Comparison of ENCODE assay signal across 1 cellular context in the genomic region with DNA sequence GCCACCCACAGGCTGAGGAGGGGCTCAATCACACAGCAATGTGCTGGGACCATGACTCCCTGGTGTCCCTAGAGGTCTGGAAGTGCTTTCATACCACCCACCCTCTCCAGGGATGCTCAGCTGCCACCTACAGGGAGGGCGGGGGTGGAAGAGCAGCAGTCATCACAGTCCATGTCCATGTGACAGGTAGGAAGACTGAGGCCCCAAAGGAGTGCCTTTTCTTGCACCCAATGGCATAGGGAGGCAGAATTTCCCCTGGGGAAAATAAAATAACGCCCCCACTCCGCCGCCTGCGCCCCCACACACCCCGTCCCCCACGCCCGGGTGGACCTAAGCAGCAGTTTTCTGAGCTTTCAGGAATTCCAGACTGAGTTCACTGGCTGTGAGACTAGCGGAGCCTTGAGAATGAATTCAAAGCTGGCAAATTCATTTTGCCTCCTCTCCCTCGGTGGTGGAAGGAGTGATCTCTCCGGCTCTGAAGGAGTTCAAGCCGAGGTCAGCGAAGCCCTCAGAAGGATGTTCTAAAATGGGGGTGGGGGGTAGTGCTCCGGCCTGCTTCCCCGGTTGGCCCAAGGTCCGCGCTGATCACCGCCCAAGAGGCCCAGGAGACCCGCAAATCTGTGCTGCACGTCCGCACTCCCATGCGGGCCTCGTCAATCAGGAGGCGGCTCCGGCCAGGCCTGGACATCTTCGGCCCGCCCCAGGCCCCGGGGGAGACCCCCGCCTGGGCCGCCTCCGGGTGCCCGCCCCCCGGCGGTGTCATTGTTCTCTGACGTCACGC.
A peak's percentile ranks its signal among the peaks of the same experiment; 100 is the strongest.
TF ChIP-seq lines count a peak whose summit lies in the region.

No MANE protein-coding gene starts in this region.

TF ChIP-seq in HepG2, 621 proteins besides CTCF, POLR2A, EP300 and RAD21 (continued from another document):
- TF ChIP-seq, protein P1, sequence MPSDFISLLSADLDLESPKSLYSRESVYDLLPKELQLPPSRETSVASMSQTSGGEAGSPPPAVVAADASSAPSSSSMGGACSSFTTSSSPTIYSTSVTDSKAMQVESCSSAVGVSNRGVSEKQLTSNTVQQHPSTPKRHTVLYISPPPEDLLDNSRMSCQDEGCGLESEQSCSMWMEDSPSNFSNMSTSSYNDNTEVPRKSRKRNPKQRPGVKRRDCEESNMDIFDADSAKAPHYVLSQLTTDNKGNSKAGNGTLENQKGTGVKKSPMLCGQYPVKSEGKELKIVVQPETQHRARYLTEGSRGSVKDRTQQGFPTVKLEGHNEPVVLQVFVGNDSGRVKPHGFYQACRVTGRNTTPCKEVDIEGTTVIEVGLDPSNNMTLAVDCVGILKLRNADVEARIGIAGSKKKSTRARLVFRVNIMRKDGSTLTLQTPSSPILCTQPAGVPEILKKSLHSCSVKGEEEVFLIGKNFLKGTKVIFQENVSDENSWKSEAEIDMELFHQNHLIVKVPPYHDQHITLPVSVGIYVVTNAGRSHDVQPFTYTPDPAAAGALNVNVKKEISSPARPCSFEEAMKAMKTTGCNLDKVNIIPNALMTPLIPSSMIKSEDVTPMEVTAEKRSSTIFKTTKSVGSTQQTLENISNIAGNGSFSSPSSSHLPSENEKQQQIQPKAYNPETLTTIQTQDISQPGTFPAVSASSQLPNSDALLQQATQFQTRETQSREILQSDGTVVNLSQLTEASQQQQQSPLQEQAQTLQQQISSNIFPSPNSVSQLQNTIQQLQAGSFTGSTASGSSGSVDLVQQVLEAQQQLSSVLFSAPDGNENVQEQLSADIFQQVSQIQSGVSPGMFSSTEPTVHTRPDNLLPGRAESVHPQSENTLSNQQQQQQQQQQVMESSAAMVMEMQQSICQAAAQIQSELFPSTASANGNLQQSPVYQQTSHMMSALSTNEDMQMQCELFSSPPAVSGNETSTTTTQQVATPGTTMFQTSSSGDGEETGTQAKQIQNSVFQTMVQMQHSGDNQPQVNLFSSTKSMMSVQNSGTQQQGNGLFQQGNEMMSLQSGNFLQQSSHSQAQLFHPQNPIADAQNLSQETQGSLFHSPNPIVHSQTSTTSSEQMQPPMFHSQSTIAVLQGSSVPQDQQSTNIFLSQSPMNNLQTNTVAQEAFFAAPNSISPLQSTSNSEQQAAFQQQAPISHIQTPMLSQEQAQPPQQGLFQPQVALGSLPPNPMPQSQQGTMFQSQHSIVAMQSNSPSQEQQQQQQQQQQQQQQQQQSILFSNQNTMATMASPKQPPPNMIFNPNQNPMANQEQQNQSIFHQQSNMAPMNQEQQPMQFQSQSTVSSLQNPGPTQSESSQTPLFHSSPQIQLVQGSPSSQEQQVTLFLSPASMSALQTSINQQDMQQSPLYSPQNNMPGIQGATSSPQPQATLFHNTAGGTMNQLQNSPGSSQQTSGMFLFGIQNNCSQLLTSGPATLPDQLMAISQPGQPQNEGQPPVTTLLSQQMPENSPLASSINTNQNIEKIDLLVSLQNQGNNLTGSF (CRISPR knock-in tag; IDR thresholded peaks at IDR 0.05) = no peak
- TF ChIP-seq, protein P2, sequence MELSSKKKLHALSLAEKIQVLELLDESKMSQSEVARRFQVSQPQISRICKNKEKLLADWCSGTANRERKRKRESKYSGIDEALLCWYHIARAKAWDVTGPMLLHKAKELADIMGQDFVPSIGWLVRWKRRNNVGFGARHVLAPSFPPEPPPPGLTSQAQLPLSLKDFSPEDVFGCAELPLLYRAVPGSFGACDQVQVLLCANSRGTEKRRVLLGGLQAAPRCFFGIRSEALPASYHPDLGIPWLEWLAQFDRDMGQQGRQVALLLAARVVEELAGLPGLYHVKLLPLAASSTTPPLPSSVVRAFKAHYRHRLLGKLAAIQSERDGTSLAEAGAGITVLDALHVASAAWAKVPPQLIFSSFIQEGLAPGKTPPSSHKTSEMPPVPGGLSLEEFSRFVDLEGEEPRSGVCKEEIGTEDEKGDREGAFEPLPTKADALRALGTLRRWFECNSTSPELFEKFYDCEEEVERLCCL (CRISPR knock-in tag; IDR thresholded peaks at IDR 0.05; ENCODE audit: borderline replicate concordance) = 0 out of 2 replicates have a peak, but pooled peaks have one; percentile 27
- TF ChIP-seq, protein P3, sequence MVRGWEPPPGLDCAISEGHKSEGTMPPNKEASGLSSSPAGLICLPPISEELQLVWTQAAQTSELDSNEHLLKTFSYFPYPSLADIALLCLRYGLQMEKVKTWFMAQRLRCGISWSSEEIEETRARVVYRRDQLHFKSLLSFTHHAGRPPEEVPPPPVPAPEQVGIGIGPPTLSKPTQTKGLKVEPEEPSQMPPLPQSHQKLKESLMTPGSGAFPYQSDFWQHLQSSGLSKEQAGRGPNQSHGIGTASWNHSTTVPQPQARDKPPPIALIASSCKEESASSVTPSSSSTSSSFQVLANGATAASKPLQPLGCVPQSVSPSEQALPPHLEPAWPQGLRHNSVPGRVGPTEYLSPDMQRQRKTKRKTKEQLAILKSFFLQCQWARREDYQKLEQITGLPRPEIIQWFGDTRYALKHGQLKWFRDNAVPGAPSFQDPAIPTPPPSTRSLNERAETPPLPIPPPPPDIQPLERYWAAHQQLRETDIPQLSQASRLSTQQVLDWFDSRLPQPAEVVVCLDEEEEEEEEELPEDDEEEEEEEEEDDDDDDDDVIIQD (CRISPR knock-in tag; IDR thresholded peaks at IDR 0.05; ENCODE audit: low read depth) = no peak
- TF ChIP-seq DMAP1 (CRISPR knock-in tag; IDR thresholded peaks at IDR 0.05) (peak; percentile 52; the same call in 1 of the 2 replicates), ZFP90 (CRISPR knock-in tag; IDR thresholded peaks at IDR 0.05; ENCODE audit: borderline replicate concordance) (no peak), AHR (CRISPR knock-in tag; IDR thresholded peaks at IDR 0.05) (no peak), HIVEP1 (CRISPR knock-in tag; IDR thresholded peaks at IDR 0.05) (0 out of 2 replicates have a peak, but pooled peaks have one; percentile 26), ZNF207 (IDR thresholded peaks at IDR 0.05; ENCODE audit: borderline replicate concordance) (no peak), HNRNPK (IDR thresholded peaks at IDR 0.05; ENCODE audit: low read depth, low read length, poor library complexity, severe bottlenecking) (peak; percentile 94), ZFP37 (CRISPR knock-in tag; IDR thresholded peaks at IDR 0.05; ENCODE audit: borderline replicate concordance) (no peak), ZSCAN29 (CRISPR knock-in tag; conservative IDR thresholded peaks at IDR 0.05) (no peak), TEAD3 (CRISPR knock-in tag; optimal IDR thresholded peaks at IDR 0.05; ENCODE audit: borderline replicate concordance) (peak; percentile 81), ZNF292 (CRISPR knock-in tag; IDR thresholded peaks at IDR 0.05; ENCODE audit: borderline replicate concordance, low read depth) (peak; percentile 52; the same call in 1 of the 2 replicates), ZKSCAN1 (IDR thresholded peaks at IDR 0.05; ENCODE audit: low read length) (peak; percentile 59; the same call in 1 of the 2 replicates), SIX1 (CRISPR knock-in tag; IDR thresholded peaks at IDR 0.05; ENCODE audit: borderline replicate concordance) (no peak), CREB1 (IDR thresholded peaks at IDR 0.05) (peak; percentile 92), CREB1 (CRISPR knock-in tag; IDR thresholded peaks at IDR 0.05) (no peak), ZMYM3 (CRISPR knock-in tag; IDR thresholded peaks at IDR 0.05) (peak; percentile 98), NCOA5 (CRISPR knock-in tag; IDR thresholded peaks at IDR 0.05) (no peak), RORA (CRISPR knock-in tag; IDR thresholded peaks at IDR 0.05) (no peak)
- TF ChIP-seq, protein P4, sequence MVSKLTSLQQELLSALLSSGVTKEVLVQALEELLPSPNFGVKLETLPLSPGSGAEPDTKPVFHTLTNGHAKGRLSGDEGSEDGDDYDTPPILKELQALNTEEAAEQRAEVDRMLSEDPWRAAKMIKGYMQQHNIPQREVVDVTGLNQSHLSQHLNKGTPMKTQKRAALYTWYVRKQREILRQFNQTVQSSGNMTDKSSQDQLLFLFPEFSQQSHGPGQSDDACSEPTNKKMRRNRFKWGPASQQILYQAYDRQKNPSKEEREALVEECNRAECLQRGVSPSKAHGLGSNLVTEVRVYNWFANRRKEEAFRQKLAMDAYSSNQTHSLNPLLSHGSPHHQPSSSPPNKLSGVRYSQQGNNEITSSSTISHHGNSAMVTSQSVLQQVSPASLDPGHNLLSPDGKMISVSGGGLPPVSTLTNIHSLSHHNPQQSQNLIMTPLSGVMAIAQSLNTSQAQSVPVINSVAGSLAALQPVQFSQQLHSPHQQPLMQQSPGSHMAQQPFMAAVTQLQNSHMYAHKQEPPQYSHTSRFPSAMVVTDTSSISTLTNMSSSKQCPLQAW (CRISPR knock-in tag; IDR thresholded peaks at IDR 0.05) = peak; percentile 3; the same call in 1 of the 2 replicates
- TF ChIP-seq, protein P5, sequence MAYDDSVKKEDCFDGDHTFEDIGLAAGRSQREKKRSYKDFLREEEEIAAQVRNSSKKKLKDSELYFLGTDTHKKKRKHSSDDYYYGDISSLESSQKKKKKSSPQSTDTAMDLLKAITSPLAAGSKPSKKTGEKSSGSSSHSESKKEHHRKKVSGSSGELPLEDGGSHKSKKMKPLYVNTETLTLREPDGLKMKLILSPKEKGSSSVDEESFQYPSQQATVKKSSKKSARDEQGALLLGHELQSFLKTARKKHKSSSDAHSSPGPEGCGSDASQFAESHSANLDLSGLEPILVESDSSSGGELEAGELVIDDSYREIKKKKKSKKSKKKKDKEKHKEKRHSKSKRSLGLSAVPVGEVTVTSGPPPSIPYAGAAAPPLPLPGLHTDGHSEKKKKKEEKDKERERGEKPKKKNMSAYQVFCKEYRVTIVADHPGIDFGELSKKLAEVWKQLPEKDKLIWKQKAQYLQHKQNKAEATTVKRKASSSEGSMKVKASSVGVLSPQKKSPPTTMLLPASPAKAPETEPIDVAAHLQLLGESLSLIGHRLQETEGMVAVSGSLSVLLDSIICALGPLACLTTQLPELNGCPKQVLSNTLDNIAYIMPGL (CRISPR knock-in tag; IDR thresholded peaks at IDR 0.05; ENCODE audit: borderline replicate concordance in 1 of 2, low read depth in 1 of 2) = peak in 1 of 2 experiments; percentile 64; a peak in 2 of 4 replicates
- TF ChIP-seq, protein P6, sequence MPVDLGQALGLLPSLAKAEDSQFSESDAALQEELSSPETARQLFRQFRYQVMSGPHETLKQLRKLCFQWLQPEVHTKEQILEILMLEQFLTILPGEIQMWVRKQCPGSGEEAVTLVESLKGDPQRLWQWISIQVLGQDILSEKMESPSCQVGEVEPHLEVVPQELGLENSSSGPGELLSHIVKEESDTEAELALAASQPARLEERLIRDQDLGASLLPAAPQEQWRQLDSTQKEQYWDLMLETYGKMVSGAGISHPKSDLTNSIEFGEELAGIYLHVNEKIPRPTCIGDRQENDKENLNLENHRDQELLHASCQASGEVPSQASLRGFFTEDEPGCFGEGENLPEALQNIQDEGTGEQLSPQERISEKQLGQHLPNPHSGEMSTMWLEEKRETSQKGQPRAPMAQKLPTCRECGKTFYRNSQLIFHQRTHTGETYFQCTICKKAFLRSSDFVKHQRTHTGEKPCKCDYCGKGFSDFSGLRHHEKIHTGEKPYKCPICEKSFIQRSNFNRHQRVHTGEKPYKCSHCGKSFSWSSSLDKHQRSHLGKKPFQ (CRISPR knock-in tag; IDR thresholded peaks at IDR 0.05; ENCODE audit: insufficient replicate concordance) = peak; percentile 48
